Comparison of ENCODE assay signal across 12 cellular contexts in the genomic region with DNA sequence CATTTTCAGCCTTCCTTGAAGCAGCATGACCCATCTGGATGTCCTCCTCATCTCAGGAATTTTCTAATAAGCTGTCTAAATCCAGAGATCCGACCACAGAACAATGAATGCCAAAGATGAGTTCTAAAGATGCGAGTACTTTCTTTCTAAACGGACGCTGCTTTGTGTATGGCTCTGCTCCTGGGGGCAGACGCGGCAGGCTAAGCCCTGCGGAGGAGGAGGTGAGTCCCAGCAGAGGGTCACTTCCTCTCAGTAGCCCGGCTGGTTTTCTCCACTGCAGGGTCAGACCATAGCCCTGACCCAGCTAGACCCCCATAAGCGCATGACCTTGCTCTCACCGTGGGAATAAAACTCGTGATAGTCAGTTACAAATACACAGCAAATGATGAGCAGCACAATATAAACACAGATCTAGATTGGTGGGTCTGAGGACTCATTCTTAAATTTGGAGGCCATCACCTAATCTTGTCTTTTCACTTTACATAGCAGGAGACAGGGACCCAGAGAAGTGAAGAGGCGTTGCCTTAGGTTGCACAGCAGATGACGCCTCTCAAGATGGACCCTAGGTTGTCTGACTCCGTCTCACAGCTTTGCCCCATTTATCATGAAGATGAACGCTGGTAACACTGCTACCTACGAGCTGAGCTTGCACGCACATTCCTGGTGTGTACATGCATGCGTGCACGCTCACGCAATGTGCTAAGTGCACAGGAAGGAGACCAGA. TPM values are rescaled to one million over a fixed set of nuclear protein-coding genes. Genes with fewer than 3 reads are reported as not detected.
DNase-seq lines count a peak whose midpoint lies in the region; FAIRE-seq and TF ChIP-seq lines count a peak whose summit lies in the region.
"Had no signal": no experiment of that assay in that cellular context is flagged by ENCODE, and none has a peak within 500 bp of the region (broad histone marks: within the 10 kb centered on the region; RNA-seq: fewer than 3 reads in every experiment).

No MANE protein-coding gene starts in this region.

- H3K4me3 ChIP-seq in BLaER1 treated with 17β-estradiol and CSF1 and Interleukin-3, amounts not matched to agents 10 nM and 100 nM = no peak overlapping the region
- H3K4me3 ChIP-seq in neutrophil (ENCODE audit: low read depth in 1 of 2, low read length in 1 of 2) = no peak overlapping the region

- H3K27me3 ChIP-seq in BLaER1 treated with 17β-estradiol and CSF1 and Interleukin-3, amounts not matched to agents 10 nM and 100 nM = no peaks in the 10 kb centered on the region
- H3K27me3 ChIP-seq in neutrophil = no peaks in the 10 kb centered on the region

- H3K9ac ChIP-seq in BLaER1 treated with 17β-estradiol and CSF1 and Interleukin-3, amounts not matched to agents 10 nM and 100 nM = peak overlapping the region in 1 of 11 experiments; percentile 14; a peak in 1 of 22 replicates

- TF ChIP-seq CTCF in neutrophil (IDR thresholded peaks at IDR 0.05) = no peak
- no peak for TF ChIP-seq CTCF in GM10266 (IDR thresholded peaks at IDR 0.05; ENCODE audit: control insufficient read depth, insufficient read depth, low read depth, missing control alignments)

- H3K27ac Mint-ChIP-seq in dendritic cell treated with granulocyte-macrophage colony-stimulating factor and Interleukin-4, amounts not matched to agents 40 ng/mL and 50 ng/mL, for 4 days = peak overlapping the region; percentile 89

- peaks cover 0 to 10% (median 0%) of the 10 kb centered on the region in 11 experiments; a peak in 7 of 22 replicates for H4K20me1 ChIP-seq in BLaER1 treated with 17β-estradiol and CSF1 and Interleukin-3, amounts not matched to agents 10 nM and 100 nM

- FAIRE-seq in RCC 7860 (lab: Jason Lieb, UNC) = no peak

- no peaks in the 10 kb centered on the region for H3K9me3 ChIP-seq in BLaER1 treated with 17β-estradiol and CSF1 and Interleukin-3, amounts not matched to agents 10 nM and 100 nM (replicated peaks in 1 of 11)
- H3K9me3 ChIP-seq in neutrophil = no peaks in the 10 kb centered on the region

- peaks cover 35 to 98% (median 84%) of the 10 kb centered on the region in 10 experiments for H3K4me1 ChIP-seq in BLaER1 treated with 17β-estradiol and CSF1 and Interleukin-3, amounts not matched to agents 10 nM and 100 nM
- peaks cover 84 to 91% of the 10 kb centered on the region in 2 experiments for H3K4me1 ChIP-seq in neutrophil (ENCODE audit: control insufficient read depth in 1 of 2, insufficient read depth in 1 of 2, low read depth in 1 of 2, low read length in 1 of 2)

- peak overlapping the region in 8 of 11 experiments; percentile 77 to 90 (median 86); a peak in 12 of 22 replicates for H3K4me2 ChIP-seq in BLaER1 treated with 17β-estradiol and CSF1 and Interleukin-3, amounts not matched to agents 10 nM and 100 nM

- H3K4me3 Mint-ChIP-seq in dendritic cell treated with granulocyte-macrophage colony-stimulating factor and Interleukin-4, amounts not matched to agents 40 ng/mL and 50 ng/mL, for 4 days = no peak overlapping the region

- peak; percentile 70 for DNase-seq in NCI-H82 (lab: John Stamatoyannopoulos, UW)
- no peak for DNase-seq in RCC 7860 (ENCODE audit: low spot score)
- no peak for DNase-seq in GM10266 (ENCODE audit: extremely low spot score)
- DNase-seq in Ammon's horn (ENCODE audit: low spot score) = no peak
- no peak for DNase-seq in cerebellum (ENCODE audit: low spot score)
- DNase-seq: activated CD4-positive, CD25-positive, alpha-beta regulatory T cell; DND-41; NCI-H2029 treated with DMSO at 0.1 percent for 48 hours had no signal

- H3K36me3 Mint-ChIP-seq in dendritic cell treated with granulocyte-macrophage colony-stimulating factor and Interleukin-4, amounts not matched to agents 40 ng/mL and 50 ng/mL, for 4 days (ENCODE audit: low read depth) = peaks cover 88% of the 10 kb centered on the region

- intact Hi-C loops in dendritic cell treated with granulocyte-macrophage colony-stimulating factor and Interleukin-4, amounts not matched to agents 40 ng/mL and 50 ng/mL, for 4 days (cut with micrococcal nuclease) = no loop called here

- H3K4me1 Mint-ChIP-seq in dendritic cell treated with granulocyte-macrophage colony-stimulating factor and Interleukin-4, amounts not matched to agents 40 ng/mL and 50 ng/mL, for 4 days (ENCODE audit: low read depth) = peaks cover 82% of the 10 kb centered on the region

- no peaks in the 10 kb centered on the region for H3K9me3 Mint-ChIP-seq in dendritic cell treated with granulocyte-macrophage colony-stimulating factor and Interleukin-4, amounts not matched to agents 40 ng/mL and 50 ng/mL, for 4 days

- peak overlapping the region in 9 of 11 experiments; percentile 7 to 91 (median 80); a peak in 11 of 22 replicates for H3K27ac ChIP-seq in BLaER1 treated with 17β-estradiol and CSF1 and Interleukin-3, amounts not matched to agents 10 nM and 100 nM
- peak overlapping the region; percentile 94 for H3K27ac ChIP-seq in neutrophil

- H3K36me3 ChIP-seq in BLaER1 treated with 17β-estradiol and CSF1 and Interleukin-3, amounts not matched to agents 10 nM and 100 nM = peaks cover 0 to 45% (median 27%) of the 10 kb centered on the region in 11 experiments; a peak in 15 of 22 replicates
- no peaks in the 10 kb centered on the region for H3K36me3 ChIP-seq in neutrophil

- no peaks in the 10 kb centered on the region for H3K27me3 Mint-ChIP-seq in dendritic cell treated with granulocyte-macrophage colony-stimulating factor and Interleukin-4, amounts not matched to agents 40 ng/mL and 50 ng/mL, for 4 days

RNA-seq across cellular contexts. Expression of gene SSH1, which starts 16.6 kb away (rescaled TPM):
- total RNA-seq in cerebellum = 13.1 TPM

RNA-seq across cellular contexts. Expression of gene DAO, which starts 39.1 kb away (rescaled TPM):
- total RNA-seq in cerebellum = not detected
- total RNA-seq: mesenteric fat pad had no signal
